ENCODE assay signal across 12 cellular contexts in genomic region chr16:78962457-78962929, GRCh38.
DNase-seq lines count a peak whose midpoint lies in the region; ATAC-seq and TF ChIP-seq lines count a peak whose summit lies in the region.
"Had no signal": no experiment of that assay in that cellular context is flagged by ENCODE, and none has a peak within 500 bp of the region (broad histone marks: within the 10 kb centered on the region; RNA-seq: fewer than 3 reads in every experiment).

No MANE protein-coding gene starts in this region.

- no peak overlapping the region for H3K4me3 Mint-ChIP-seq in natural killer cell treated with Interleukin-12 subunit alpha and Interleukin-12 subunit beta and Interleukin-15 and Interleukin-18, amount 100 ng/mL, for 72 hours
- no peak overlapping the region for H3K4me3 Mint-ChIP-seq in natural killer cell
- H3K4me3 Mint-ChIP-seq in stimulated activated naive CD8-positive, alpha-beta T cell treated with anti-CD3 and anti-CD28 coated beads, Interleukin-15, Interleukin-2, amounts not matched to agents 100 ng/mL and 50 ng/mL, for 24 hours: no peak overlapping the region
- H3K4me3 Mint-ChIP-seq: nephron had no signal

- H3K4me1 Mint-ChIP-seq in natural killer cell treated with Interleukin-12 subunit alpha and Interleukin-12 subunit beta and Interleukin-15 and Interleukin-18, amount 100 ng/mL, for 72 hours (ENCODE audit: low read depth in 2 of 2): peaks cover 2 to 6% of the 10 kb centered on the region in 2 donors
- H3K4me1 Mint-ChIP-seq in natural killer cell: no peaks in the 10 kb centered on the region
- peaks cover 19% of the 10 kb centered on the region for H3K4me1 Mint-ChIP-seq in stimulated activated naive CD8-positive, alpha-beta T cell treated with anti-CD3 and anti-CD28 coated beads, Interleukin-15, Interleukin-2, amounts not matched to agents 100 ng/mL and 50 ng/mL, for 24 hours (ENCODE audit: low read depth)

- peak overlapping the region; percentile 8 to 17 for H3K27ac Mint-ChIP-seq in natural killer cell treated with Interleukin-12 subunit alpha and Interleukin-12 subunit beta and Interleukin-15 and Interleukin-18, amount 100 ng/mL, for 72 hours
- H3K27ac Mint-ChIP-seq in natural killer cell: no peak overlapping the region
- peak overlapping the region; percentile 46 for H3K27ac Mint-ChIP-seq in stimulated activated naive CD8-positive, alpha-beta T cell treated with anti-CD3 and anti-CD28 coated beads, Interleukin-15, Interleukin-2, amounts not matched to agents 100 ng/mL and 50 ng/mL, for 24 hours
- H3K27ac Mint-ChIP-seq: nephron had no signal

- peaks cover 8% of the 10 kb centered on the region for H3K36me3 Mint-ChIP-seq in natural killer cell treated with Interleukin-12 subunit alpha and Interleukin-12 subunit beta and Interleukin-15 and Interleukin-18, amount 100 ng/mL, for 72 hours
- H3K36me3 Mint-ChIP-seq in natural killer cell: peaks cover 5% of the 10 kb centered on the region
- H3K36me3 Mint-ChIP-seq in stimulated activated naive CD8-positive, alpha-beta T cell treated with anti-CD3 and anti-CD28 coated beads, Interleukin-15, Interleukin-2, amounts not matched to agents 100 ng/mL and 50 ng/mL, for 24 hours (ENCODE audit: low read depth): peaks cover 18% of the 10 kb centered on the region

- H3K9me3 Mint-ChIP-seq in natural killer cell treated with Interleukin-12 subunit alpha and Interleukin-12 subunit beta and Interleukin-15 and Interleukin-18, amount 100 ng/mL, for 72 hours: peaks cover 5% of the 10 kb centered on the region
- peaks cover 0 to 5% of the 10 kb centered on the region in 2 donors for H3K9me3 Mint-ChIP-seq in natural killer cell
- peaks cover 16% of the 10 kb centered on the region for H3K9me3 Mint-ChIP-seq in stimulated activated naive CD8-positive, alpha-beta T cell treated with anti-CD3 and anti-CD28 coated beads, Interleukin-15, Interleukin-2, amounts not matched to agents 100 ng/mL and 50 ng/mL, for 24 hours

- TF ChIP-seq CTCF in natural killer cell (IDR thresholded peaks at IDR 0.05): no peak

- peak in 1 of 2 donors; percentile 81 for ATAC-seq in natural killer cell treated with Interleukin-12 subunit alpha and Interleukin-12 subunit beta and Interleukin-15 and Interleukin-18, amount 100 ng/mL, for 72 hours
- ATAC-seq in natural killer cell (no peak), GM21786 (IDR thresholded peaks at IDR 0.05; ENCODE audit: unreplicated experiment) (peak; percentile 93), HG03442 (IDR thresholded peaks at IDR 0.05; ENCODE audit: unreplicated experiment) (peak; percentile 97), HG02970 (IDR thresholded peaks at IDR 0.05; ENCODE audit: low FRiP score, unreplicated experiment) (no peak)

- intact Hi-C loops in natural killer cell (cut with micrococcal nuclease): no loop called here

- no peak for DNase-seq in natural killer cell treated with Interleukin-12 subunit alpha and Interleukin-12 subunit beta and Interleukin-15 and Interleukin-18, amount 100 ng/mL, for 72 hours (ENCODE audit: low spot score)
- no peak for DNase-seq in natural killer cell
- DNase-seq in dedifferentiated amniotic fluid mesenchymal stem cell (ENCODE audit: extremely low spot score): no peak
- no peak for DNase-seq in T-helper 9 cell
- DNase-seq: MG63; stimulated activated CD4-positive, alpha-beta T cell treated with anti-CD3 and anti-CD28 coated beads, Interleukin-4, amount 100 ng/mL, for 1 hour; uterus had no signal

- H3K27me3 Mint-ChIP-seq in natural killer cell treated with Interleukin-12 subunit alpha and Interleukin-12 subunit beta and Interleukin-15 and Interleukin-18, amount 100 ng/mL, for 72 hours: peaks cover 0 to 7% of the 10 kb centered on the region in 2 donors
- no peaks in the 10 kb centered on the region for H3K27me3 Mint-ChIP-seq in natural killer cell (ENCODE audit: low read depth in 2 of 2)
- no peaks in the 10 kb centered on the region for H3K27me3 Mint-ChIP-seq in stimulated activated naive CD8-positive, alpha-beta T cell treated with anti-CD3 and anti-CD28 coated beads, Interleukin-15, Interleukin-2, amounts not matched to agents 100 ng/mL and 50 ng/mL, for 24 hours

Comparison
In these comparisons a context has a peak if more than half of its experiments do, and no peak if none do; other contexts are left out.
1. H3K27ac Mint-ChIP-seq: peak in natural killer cell treated with Interleukin-12 subunit alpha and Interleukin-12 subunit beta and Interleukin-15 and Interleukin-18, amount 100 ng/mL, for 72 hours (2 of 2) and stimulated activated naive CD8-positive, alpha-beta T cell treated with anti-CD3 and anti-CD28 coated beads, Interleukin-15, Interleukin-2, amounts not matched to agents 100 ng/mL and 50 ng/mL, for 24 hours (single experiment); none in natural killer cell (0 of 2).
2. ATAC-seq: peak in GM21786 (single experiment) and HG03442 (single experiment); none in natural killer cell (0 of 3) and HG02970 (single experiment).